In genomic region chr1:73765551-73766233, GRCh38 we compare ENCODE assay signal across 23 cellular contexts.
DNase-seq lines count a peak whose midpoint lies in the region; ATAC-seq and TF ChIP-seq lines count a peak whose summit lies in the region.
"Had no signal": no experiment of that assay in that cellular context is flagged by ENCODE, and none has a peak within 500 bp of the region (broad histone marks: within the 10 kb centered on the region; RNA-seq: fewer than 3 reads in every experiment).

No MANE protein-coding gene starts in this region.

- ATAC-seq in lower lobe of right lung (peak; percentile 66 to 89), GM21367 (IDR thresholded peaks at IDR 0.05; ENCODE audit: unreplicated experiment) (no peak)
- ATAC-seq: K562, T-cell had no signal

- H3K4me3 ChIP-seq in lower lobe of right lung: no peak overlapping the region
- H3K4me3 ChIP-seq: BLaER1 treated with 17β-estradiol and CSF1 and Interleukin-3, amounts not matched to agents 10 nM and 100 nM; K562; MG63; SJCRH30 had no signal

- DNase-seq in NCI-H1092 treated with DMSO at 0.1 percent for 48 hours (lab: John Stamatoyannopoulos, UW) (peak; percentile 7), NCI-H1092 (lab: John Stamatoyannopoulos, UW) (no peak), NCI-H1930 (lab: John Stamatoyannopoulos, UW) (peak; percentile 44 to 53), NCI-H774 (lab: John Stamatoyannopoulos, UW) (peak; percentile 44), lower lobe of right lung (no peak)
- no peak for DNase-seq in activated CD8-positive, alpha-beta memory T cell treated with anti-CD3 and anti-CD28 coated beads, Interleukin-2, amount 50 U/mL, for 4 hours
- DNase-seq in stimulated activated CD4-positive, alpha-beta T cell treated with anti-CD3 and anti-CD28 coated beads, Interleukin-12 subunit alpha, Interleukin-12 subunit beta, amount 100 ng/mL, for 4 hours: no peak
- DNase-seq: 8988T; CD4-positive, alpha-beta memory T cell; EL; GF-D8; H7; MG63; NCI-H1048; NCI-H1694; NCI-H2107; NCI-H226; NCI-H526 treated with DMSO at 0.1 percent for 48 hours; SJCRH30; T-cell had no signal

- no peak for TF ChIP-seq CTCF in lower lobe of right lung (IDR thresholded peaks at IDR 0.05)

- H3K9me3 ChIP-seq in lower lobe of right lung: no peaks in the 10 kb centered on the region
- H3K9me3 ChIP-seq: MG63, SJCRH30 had no signal

- no peaks in the 10 kb centered on the region for H3K36me3 ChIP-seq in lower lobe of right lung
- H3K36me3 ChIP-seq: BLaER1 treated with 17β-estradiol and CSF1 and Interleukin-3, amounts not matched to agents 10 nM and 100 nM; MG63; SJCRH30 had no signal

- no peak overlapping the region for H3K27ac ChIP-seq in lower lobe of right lung
- H3K27ac ChIP-seq: BLaER1 treated with 17β-estradiol and CSF1 and Interleukin-3, amounts not matched to agents 10 nM and 100 nM; SJCRH30 had no signal

- intact Hi-C loops in lower lobe of right lung (cut with DNase I): no loop called here

- no peaks in the 10 kb centered on the region for H3K27me3 ChIP-seq in lower lobe of right lung (ENCODE audit: low read depth)
- H3K27me3 ChIP-seq: BLaER1 treated with 17β-estradiol and CSF1 and Interleukin-3, amounts not matched to agents 10 nM and 100 nM; MG63; SJCRH30 had no signal

- no peaks in the 10 kb centered on the region for H3K4me1 ChIP-seq in lower lobe of right lung
- H3K4me1 ChIP-seq: BLaER1 treated with 17β-estradiol and CSF1 and Interleukin-3, amounts not matched to agents 10 nM and 100 nM; SJCRH30 had no signal

Comparison
In these comparisons a context has a peak if more than half of its experiments do, and no peak if none do; other contexts are left out.
1. DNase-seq: peak in NCI-H1092 treated with DMSO at 0.1 percent for 48 hours (single experiment), NCI-H1930 (2 of 2) and NCI-H774 (single experiment); none in NCI-H1092 (single experiment), lower lobe of right lung (single experiment), activated CD8-positive, alpha-beta memory T cell treated with anti-CD3 and anti-CD28 coated beads, Interleukin-2, amount 50 U/mL, for 4 hours (single experiment) and stimulated activated CD4-positive, alpha-beta T cell treated with anti-CD3 and anti-CD28 coated beads, Interleukin-12 subunit alpha, Interleukin-12 subunit beta, amount 100 ng/mL, for 4 hours (single experiment).